ENCODE assay signal across 9 cellular contexts in the genomic region with DNA sequence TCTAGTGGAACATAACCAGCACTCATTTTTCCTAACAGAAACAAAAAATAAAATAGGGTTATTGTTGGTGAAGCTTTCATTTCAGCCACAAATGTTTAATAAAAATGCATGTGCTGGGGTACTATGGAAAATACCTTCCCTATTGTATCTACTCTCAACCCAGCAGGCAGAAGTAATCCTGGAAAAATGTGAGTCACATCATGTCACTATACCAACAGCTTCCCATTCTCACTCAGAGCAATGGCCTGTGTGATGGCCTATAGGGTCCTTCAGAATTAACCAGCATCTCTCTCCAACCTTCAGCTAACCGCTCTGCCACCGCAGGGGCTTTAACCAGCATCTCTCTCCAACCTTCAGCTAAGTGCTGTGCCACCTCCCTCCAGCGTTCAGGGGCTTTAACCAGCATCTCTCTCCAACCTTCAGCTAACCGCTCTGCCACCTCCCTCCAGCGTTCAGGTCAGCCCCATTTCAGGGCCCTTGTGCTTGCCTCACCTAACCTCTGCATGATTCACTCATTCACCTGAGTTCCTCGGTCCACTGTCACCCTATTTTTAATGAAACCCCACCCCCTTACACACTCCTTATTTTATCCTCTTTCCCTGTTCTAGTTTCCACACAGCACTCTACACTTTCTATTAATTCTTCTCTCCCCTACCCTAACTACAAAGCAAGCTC. TPM values are rescaled to one million over a fixed set of nuclear protein-coding genes. Genes with fewer than 3 reads are reported as not detected.
DNase-seq lines count a peak whose midpoint lies in the region; ATAC-seq, FAIRE-seq and TF ChIP-seq lines count a peak whose summit lies in the region.
"Had no signal": no experiment of that assay in that cellular context is flagged by ENCODE, and none has a peak within 500 bp of the region (broad histone marks: within the 10 kb centered on the region; RNA-seq: fewer than 3 reads in every experiment).

No MANE protein-coding gene starts in this region.

- DNase-seq in natural killer cell (no peak), islet precursor cell (peak; percentile 57), type B pancreatic cell (ENCODE audit: extremely low spot score, unreplicated experiment) (no peak), small intestine (no peak), colonic mucosa (no peak), suprapubic skin (ENCODE audit: low spot score in 2 of 2) (no peak)
- no peak for DNase-seq in natural killer cell treated with Interleukin-12 subunit alpha and Interleukin-12 subunit beta and Interleukin-15 and Interleukin-18, amount 100 ng/mL, for 72 hours (ENCODE audit: low spot score)
- DNase-seq in activated T-helper 1 cell treated with anti-CD3 and anti-CD28 coated beads, Interleukin-12 subunit alpha, Interleukin-12 subunit beta, Interleukin-2, Interleukin-4 antibody, amounts not matched to agents 30 ng/mL and 10 ng/mL and 1 ng/mL, durations not matched to agents 14 hours and 24 hours and 36 hours (ENCODE audit: low spot score): no peak
- DNase-seq: T-cell had no signal

- no peaks in the 10 kb centered on the region for H3K9me3 Mint-ChIP-seq in natural killer cell
- H3K9me3 Mint-ChIP-seq in natural killer cell treated with Interleukin-12 subunit alpha and Interleukin-12 subunit beta and Interleukin-15 and Interleukin-18, amount 100 ng/mL, for 72 hours: no peaks in the 10 kb centered on the region
- H3K9me3 Mint-ChIP-seq in activated T-helper 1 cell treated with anti-CD3 and anti-CD28 coated beads, Interleukin-12 subunit alpha, Interleukin-12 subunit beta, Interleukin-2, Interleukin-4 antibody, amounts not matched to agents 30 ng/mL and 10 ng/mL and 1 ng/mL, durations not matched to agents 14 hours and 24 hours and 36 hours: no peaks in the 10 kb centered on the region
- H3K9me3 Mint-ChIP-seq in type B pancreatic cell: peaks cover 7% of the 10 kb centered on the region
- H3K9me3 Mint-ChIP-seq: T-cell had no signal

- TF ChIP-seq POLR2A in suprapubic skin (IDR thresholded peaks at IDR 0.05): no peak

- H3K4me3 Mint-ChIP-seq in natural killer cell (peak overlapping the region; percentile 55), type B pancreatic cell (peak overlapping the region; percentile 9)
- no peak overlapping the region for H3K4me3 Mint-ChIP-seq in natural killer cell treated with Interleukin-12 subunit alpha and Interleukin-12 subunit beta and Interleukin-15 and Interleukin-18, amount 100 ng/mL, for 72 hours
- no peak overlapping the region for H3K4me3 Mint-ChIP-seq in activated T-helper 1 cell treated with anti-CD3 and anti-CD28 coated beads, Interleukin-12 subunit alpha, Interleukin-12 subunit beta, Interleukin-2, Interleukin-4 antibody, amounts not matched to agents 30 ng/mL and 10 ng/mL and 1 ng/mL, durations not matched to agents 14 hours and 24 hours and 36 hours
- H3K4me3 Mint-ChIP-seq: T-cell had no signal

- H3K27ac Mint-ChIP-seq in natural killer cell (peak overlapping the region in 1 of 2 donors; percentile 23), type B pancreatic cell (peak overlapping the region; percentile 89)
- no peak overlapping the region for H3K27ac Mint-ChIP-seq in natural killer cell treated with Interleukin-12 subunit alpha and Interleukin-12 subunit beta and Interleukin-15 and Interleukin-18, amount 100 ng/mL, for 72 hours
- peak overlapping the region; percentile 67 for H3K27ac Mint-ChIP-seq in activated T-helper 1 cell treated with anti-CD3 and anti-CD28 coated beads, Interleukin-12 subunit alpha, Interleukin-12 subunit beta, Interleukin-2, Interleukin-4 antibody, amounts not matched to agents 30 ng/mL and 10 ng/mL and 1 ng/mL, durations not matched to agents 14 hours and 24 hours and 36 hours

- no peak for ATAC-seq in natural killer cell
- ATAC-seq in natural killer cell treated with Interleukin-12 subunit alpha and Interleukin-12 subunit beta and Interleukin-15 and Interleukin-18, amount 100 ng/mL, for 72 hours: no peak
- ATAC-seq: T-cell had no signal

- intact Hi-C loops in natural killer cell (cut with micrococcal nuclease) (no loop called here), colonic mucosa (cut with DNase I) (no loop called here)
- intact Hi-C loops in activated T-helper 1 cell treated with anti-CD3 and anti-CD28 coated beads, Interleukin-12 subunit alpha, Interleukin-12 subunit beta, Interleukin-2, Interleukin-4 antibody, amounts not matched to agents 30 ng/mL and 10 ng/mL and 1 ng/mL, durations not matched to agents 14 hours and 24 hours and 36 hours (cut with micrococcal nuclease): no loop called here

- TF ChIP-seq EP300 in suprapubic skin (IDR thresholded peaks at IDR 0.05): no peak

- H3K4me1 Mint-ChIP-seq in natural killer cell (peaks cover 54 to 60% of the 10 kb centered on the region in 2 donors), type B pancreatic cell (ENCODE audit: unreplicated experiment) (peaks cover 25% of the 10 kb centered on the region)
- H3K4me1 Mint-ChIP-seq in natural killer cell treated with Interleukin-12 subunit alpha and Interleukin-12 subunit beta and Interleukin-15 and Interleukin-18, amount 100 ng/mL, for 72 hours (ENCODE audit: low read depth in 2 of 2): peaks cover 34 to 41% of the 10 kb centered on the region in 2 donors
- peaks cover 39% of the 10 kb centered on the region for H3K4me1 Mint-ChIP-seq in activated T-helper 1 cell treated with anti-CD3 and anti-CD28 coated beads, Interleukin-12 subunit alpha, Interleukin-12 subunit beta, Interleukin-2, Interleukin-4 antibody, amounts not matched to agents 30 ng/mL and 10 ng/mL and 1 ng/mL, durations not matched to agents 14 hours and 24 hours and 36 hours (ENCODE audit: low read depth)

- H3K4me3 ChIP-seq in small intestine (ENCODE audit: low read depth in 1 of 2, low read length in 2 of 2): no peak overlapping the region
- no peak overlapping the region for H3K4me3 ChIP-seq in colonic mucosa
- H3K4me3 ChIP-seq in suprapubic skin: no peak overlapping the region

- peaks cover 0 to 3% of the 10 kb centered on the region in 2 donors for H3K4me1 ChIP-seq in small intestine (ENCODE audit: control insufficient read depth in 2 of 2, insufficient read depth in 1 of 2, low read depth in 1 of 2, low read length in 1 of 2)
- H3K4me1 ChIP-seq in colonic mucosa: no peaks in the 10 kb centered on the region
- H3K4me1 ChIP-seq in suprapubic skin: peaks cover 46% of the 10 kb centered on the region

- H3K27me3 ChIP-seq in small intestine (ENCODE audit: control insufficient read depth in 2 of 2, insufficient read depth in 2 of 2, low read length in 2 of 2) (no peaks in the 10 kb centered on the region), colonic mucosa (no peaks in the 10 kb centered on the region), suprapubic skin (no peaks in the 10 kb centered on the region)

- whole genome bisulfite sequencing in small intestine, 3 donors: 74 to 80% (median 77%) methylated on average over 6 of the region's 6 CpGs
- WGBS in suprapubic skin: 72% methylated on average over 6 of the region's 6 CpGs

- no peak for FAIRE-seq in small intestine (lab: Jason Lieb, UNC)

- H3K27ac ChIP-seq in small intestine (ENCODE audit: low read depth in 1 of 2, low read length in 1 of 2) (no peak overlapping the region), colonic mucosa (no peak overlapping the region), suprapubic skin (no peak overlapping the region)

- H3K36me3 ChIP-seq in small intestine (ENCODE audit: control insufficient read depth in 2 of 2, insufficient read depth in 2 of 2, low read length in 2 of 2) (no peaks in the 10 kb centered on the region), colonic mucosa (no peaks in the 10 kb centered on the region), suprapubic skin (no peaks in the 10 kb centered on the region)

- H3K9ac ChIP-seq in colonic mucosa (ENCODE audit: low read depth in 2 of 2, low read length in 2 of 2): no peak overlapping the region

- no peaks in the 10 kb centered on the region for H3K9me3 ChIP-seq in small intestine (ENCODE audit: control insufficient read depth, low read depth)
- H3K9me3 ChIP-seq in colonic mucosa: no peaks in the 10 kb centered on the region
- H3K9me3 ChIP-seq in suprapubic skin: no peaks in the 10 kb centered on the region

- H3K27me3 Mint-ChIP-seq in natural killer cell (ENCODE audit: low read depth in 2 of 2) (no peaks in the 10 kb centered on the region), type B pancreatic cell (no peaks in the 10 kb centered on the region)
- H3K27me3 Mint-ChIP-seq in natural killer cell treated with Interleukin-12 subunit alpha and Interleukin-12 subunit beta and Interleukin-15 and Interleukin-18, amount 100 ng/mL, for 72 hours: no peaks in the 10 kb centered on the region
- no peaks in the 10 kb centered on the region for H3K27me3 Mint-ChIP-seq in activated T-helper 1 cell treated with anti-CD3 and anti-CD28 coated beads, Interleukin-12 subunit alpha, Interleukin-12 subunit beta, Interleukin-2, Interleukin-4 antibody, amounts not matched to agents 30 ng/mL and 10 ng/mL and 1 ng/mL, durations not matched to agents 14 hours and 24 hours and 36 hours (ENCODE audit: insufficient read depth)
- H3K27me3 Mint-ChIP-seq: T-cell had no signal

- TF ChIP-seq CTCF in natural killer cell (IDR thresholded peaks at IDR 0.05) (no peak), type B pancreatic cell (conservative IDR thresholded peaks at IDR 0.05) (no peak), colonic mucosa (IDR thresholded peaks at IDR 0.05) (no peak), suprapubic skin (IDR thresholded peaks at IDR 0.05) (no peak)

- no peaks in the 10 kb centered on the region for H3K36me3 Mint-ChIP-seq in natural killer cell
- H3K36me3 Mint-ChIP-seq in natural killer cell treated with Interleukin-12 subunit alpha and Interleukin-12 subunit beta and Interleukin-15 and Interleukin-18, amount 100 ng/mL, for 72 hours: no peaks in the 10 kb centered on the region
- peaks cover 13% of the 10 kb centered on the region for H3K36me3 Mint-ChIP-seq in activated T-helper 1 cell treated with anti-CD3 and anti-CD28 coated beads, Interleukin-12 subunit alpha, Interleukin-12 subunit beta, Interleukin-2, Interleukin-4 antibody, amounts not matched to agents 30 ng/mL and 10 ng/mL and 1 ng/mL, durations not matched to agents 14 hours and 24 hours and 36 hours (ENCODE audit: low read depth)
- peaks cover 15% of the 10 kb centered on the region for H3K36me3 Mint-ChIP-seq in type B pancreatic cell

RNA-seq across cellular contexts. Expression of a gene that starts 34.0 kb away (rescaled TPM):
- total RNA-seq in natural killer cell (10 to 100 TPM; 58.2 to 76.4 (median 64.7) TPM), type B pancreatic cell (ENCODE audit: low replicate concordance) (77.7 and 102 TPM in 2 replicates), colonic mucosa (10 to 100 TPM; 67.3 to 70.1 TPM), suprapubic skin (10 to 100 TPM; 53.4 to 75.4 (median 67.4) TPM)
- 10 to 100 TPM; 55.3 to 82.5 TPM for total RNA-seq in natural killer cell treated with Interleukin-12 subunit alpha and Interleukin-12 subunit beta and Interleukin-15 and Interleukin-18, amount 100 ng/mL, for 72 hours
- 80.3 and 87.3 TPM in 2 replicates for total RNA-seq in activated T-helper 1 cell treated with anti-CD3 and anti-CD28 coated beads, Interleukin-12 subunit alpha, Interleukin-12 subunit beta, Interleukin-2, Interleukin-4 antibody, amounts not matched to agents 30 ng/mL and 10 ng/mL and 1 ng/mL, durations not matched to agents 14 hours and 24 hours and 36 hours
- polyA plus RNA-seq in small intestine: 10 to 100 TPM; 15.7 to 41.3 (median 21.5) TPM

Comparison
In these comparisons a context has a peak if more than half of its experiments do, and no peak if none do; other contexts are left out.
1. H3K4me3 Mint-ChIP-seq: peak in natural killer cell (single experiment) and type B pancreatic cell (single experiment); none in natural killer cell treated with Interleukin-12 subunit alpha and Interleukin-12 subunit beta and Interleukin-15 and Interleukin-18, amount 100 ng/mL, for 72 hours (single experiment) and activated T-helper 1 cell treated with anti-CD3 and anti-CD28 coated beads, Interleukin-12 subunit alpha, Interleukin-12 subunit beta, Interleukin-2, Interleukin-4 antibody, amounts not matched to agents 30 ng/mL and 10 ng/mL and 1 ng/mL, durations not matched to agents 14 hours and 24 hours and 36 hours (single experiment).
2. H3K27ac Mint-ChIP-seq: peak in activated T-helper 1 cell treated with anti-CD3 and anti-CD28 coated beads, Interleukin-12 subunit alpha, Interleukin-12 subunit beta, Interleukin-2, Interleukin-4 antibody, amounts not matched to agents 30 ng/mL and 10 ng/mL and 1 ng/mL, durations not matched to agents 14 hours and 24 hours and 36 hours (single experiment) and type B pancreatic cell (single experiment); none in natural killer cell treated with Interleukin-12 subunit alpha and Interleukin-12 subunit beta and Interleukin-15 and Interleukin-18, amount 100 ng/mL, for 72 hours (0 of 2).